Comparison of ENCODE assay signal across 8 cellular contexts in genomic region chr1:177170756-177171535, GRCh38. TPM values are rescaled to one million over a fixed set of nuclear protein-coding genes. Genes with fewer than 3 reads are reported as not detected.
A peak's percentile ranks its signal among the peaks of the same experiment; 100 is the strongest.
DNase-seq lines count a peak whose midpoint lies in the region; ATAC-seq, FAIRE-seq and TF ChIP-seq lines count a peak whose summit lies in the region.

A gene with protein sequence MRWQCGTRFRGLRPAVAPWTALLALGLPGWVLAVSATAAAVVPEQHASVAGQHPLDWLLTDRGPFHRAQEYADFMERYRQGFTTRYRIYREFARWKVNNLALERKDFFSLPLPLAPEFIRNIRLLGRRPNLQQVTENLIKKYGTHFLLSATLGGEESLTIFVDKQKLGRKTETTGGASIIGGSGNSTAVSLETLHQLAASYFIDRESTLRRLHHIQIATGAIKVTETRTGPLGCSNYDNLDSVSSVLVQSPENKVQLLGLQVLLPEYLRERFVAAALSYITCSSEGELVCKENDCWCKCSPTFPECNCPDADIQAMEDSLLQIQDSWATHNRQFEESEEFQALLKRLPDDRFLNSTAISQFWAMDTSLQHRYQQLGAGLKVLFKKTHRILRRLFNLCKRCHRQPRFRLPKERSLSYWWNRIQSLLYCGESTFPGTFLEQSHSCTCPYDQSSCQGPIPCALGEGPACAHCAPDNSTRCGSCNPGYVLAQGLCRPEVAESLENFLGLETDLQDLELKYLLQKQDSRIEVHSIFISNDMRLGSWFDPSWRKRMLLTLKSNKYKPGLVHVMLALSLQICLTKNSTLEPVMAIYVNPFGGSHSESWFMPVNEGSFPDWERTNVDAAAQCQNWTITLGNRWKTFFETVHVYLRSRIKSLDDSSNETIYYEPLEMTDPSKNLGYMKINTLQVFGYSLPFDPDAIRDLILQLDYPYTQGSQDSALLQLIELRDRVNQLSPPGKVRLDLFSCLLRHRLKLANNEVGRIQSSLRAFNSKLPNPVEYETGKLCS (plus strand): TSS chr1:177170958. CDS start chr1:177229877, 58,919 bp downstream.

- H3K27me3 ChIP-seq in kidney epithelial cell (ENCODE audit: control insufficient read depth, insufficient read depth, low read length): peaks cover 38% of the 10 kb centered on the region

- H3K27ac ChIP-seq in temporal lobe (ENCODE audit: low read depth, low read length): peak within 1 kb of the TSS; percentile 36

- ATAC-seq in GM19468 (IDR thresholded peaks at IDR 0.05; ENCODE audit: extremely low read depth, unreplicated experiment) (peak; percentile 30), HG02571 (IDR thresholded peaks at IDR 0.05; ENCODE audit: unreplicated experiment) (no peak)

- H3K36me3 ChIP-seq in kidney epithelial cell (ENCODE audit: control insufficient read depth, insufficient read depth, low read length): no peaks in the 10 kb centered on the region

- in situ Hi-C loops in T47D (cut with HindIII; ENCODE audit: low pct_unique_long_range_greater_than_20kb, low sequenced_read_pairs): no loop called here

- TF ChIP-seq CTCF in kidney epithelial cell (IDR thresholded peaks at IDR 0.05; ENCODE audit: insufficient read depth, low read length, poor library complexity, severe bottlenecking): no peak

- DNase-seq in AG08395 (ENCODE audit: low spot score) (peak; percentile 56), NCI-H1694 (lab: John Stamatoyannopoulos, UW) (peak; percentile 51), T47D (ENCODE audit: low read depth in 1 of 2, low spot score in 1 of 2) (peak; percentile 58 to 71), kidney epithelial cell (ENCODE audit: low read depth) (peak; percentile 19), GM12891 (ENCODE audit: insufficient read length, low spot score) (no peak)

- H3K4me3 ChIP-seq in kidney epithelial cell (ENCODE audit: low read depth, low read length): peak within 1 kb of the TSS; percentile 34

- no peak for FAIRE-seq in GM12891 (lab: Jason Lieb, UNC)

- TF ChIP-seq POLR2A in GM12891 (IDR thresholded peaks at IDR 0.05; ENCODE audit: low read depth, low read length): no peak

TF ChIP-seq in GM12891, 5 proteins besides CTCF, POLR2A, EP300 and RAD21:
- TF ChIP-seq POLR2AphosphoS5 (IDR thresholded peaks at IDR 0.05; ENCODE audit: low read depth, low read length) (no peak), POU2F2 (IDR thresholded peaks at IDR 0.05; ENCODE audit: low read depth, low read length) (no peak), PAX5 (IDR thresholded peaks at IDR 0.05; ENCODE audit: insufficient read depth, low read length, severe bottlenecking) (no peak), SPI1 (IDR thresholded peaks at IDR 0.05; ENCODE audit: low read depth, low read length) (no peak), TAF1 (IDR thresholded peaks at IDR 0.05; ENCODE audit: low read depth, low read length) (no peak)

RNA-seq across cellular contexts. Expression of the gene that starts here (rescaled TPM):
- total RNA-seq in kidney epithelial cell (0.07 TPM in 1 of 2 replicates, not detected in the other), temporal lobe (17.0 TPM)
- polyA plus RNA-seq in GM12891 (2012; ENCODE audit: low read depth, missing spikeins): 0.03 TPM

Comparison
In these comparisons a context has a peak if more than half of its experiments do, and no peak if none do; other contexts are left out.
1. RNA of the gene that starts here (total RNA-seq): 17.0 TPM in temporal lobe (single experiment); 0.07 TPM in kidney epithelial cell; every median in the first group is over 10 times any median in the second.
2. Peak in DNase-seq and H3K4me3 ChIP-seq in kidney epithelial cell; RNA of the gene not detected or under 1 TPM.